Comparison of ENCODE assay signal across 8 cellular contexts in the genomic region with DNA sequence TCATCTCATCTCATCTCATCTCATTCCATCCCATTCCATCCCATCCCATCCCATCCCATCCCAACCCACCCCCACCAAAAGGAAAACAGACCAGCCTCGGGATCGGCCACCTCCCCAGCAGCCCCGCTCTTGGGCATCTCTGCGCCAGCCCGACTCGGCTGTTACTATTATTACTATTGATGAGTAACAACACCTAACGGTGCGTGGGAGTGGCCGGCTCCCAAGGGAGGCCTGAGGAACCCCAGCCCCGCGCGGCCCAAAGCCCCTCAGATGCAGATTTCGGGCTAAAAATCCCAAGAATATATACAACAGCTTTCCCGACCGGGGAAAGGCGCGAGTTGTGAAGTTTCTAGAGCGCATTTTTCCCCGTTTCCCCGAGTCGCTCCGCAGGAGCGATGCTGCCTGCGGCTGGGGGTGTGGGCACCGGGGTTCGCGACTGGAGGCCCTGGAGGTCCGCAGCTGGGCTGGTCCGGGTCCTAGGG. TPM values are rescaled to one million over a fixed set of nuclear protein-coding genes. Genes with fewer than 3 reads are reported as not detected.
DNase-seq lines count a peak whose midpoint lies in the region; ATAC-seq and TF ChIP-seq lines count a peak whose summit lies in the region.

No MANE protein-coding gene starts in this region.

- peaks cover 12% of the 10 kb centered on the region for H3K27me3 Mint-ChIP-seq in activated T-helper 2 cell treated with anti-CD3 and anti-CD28 coated beads, Interferon-gamma antibody, Interleukin-2, Interleukin-4, amounts not matched to agents 10 μg/mL and 5 μg/mL and 100 μg/mL, durations not matched to agents 14 hours and 24 hours and 36 hours (ENCODE audit: low read depth)

- no peak for TF ChIP-seq RAD21 in Ishikawa (IDR thresholded peaks at IDR 0.05; ENCODE audit: low read depth)

- peak overlapping the region; percentile 62 to 90 (median 83) for H3K4me3 ChIP-seq in skin epidermis

- peak; percentile 41 for ATAC-seq in GM21529 (IDR thresholded peaks at IDR 0.05; ENCODE audit: unreplicated experiment)

- no peaks in the 10 kb centered on the region for H3K9me3 Mint-ChIP-seq in activated T-helper 2 cell treated with anti-CD3 and anti-CD28 coated beads, Interferon-gamma antibody, Interleukin-2, Interleukin-4, amounts not matched to agents 10 μg/mL and 5 μg/mL and 100 μg/mL, durations not matched to agents 14 hours and 24 hours and 36 hours

- peaks cover 6% of the 10 kb centered on the region for H3K36me3 Mint-ChIP-seq in activated T-helper 2 cell treated with anti-CD3 and anti-CD28 coated beads, Interferon-gamma antibody, Interleukin-2, Interleukin-4, amounts not matched to agents 10 μg/mL and 5 μg/mL and 100 μg/mL, durations not matched to agents 14 hours and 24 hours and 36 hours (ENCODE audit: low read depth)

- peak overlapping the region; percentile 89 for H3K4me3 Mint-ChIP-seq in activated T-helper 2 cell treated with anti-CD3 and anti-CD28 coated beads, Interferon-gamma antibody, Interleukin-2, Interleukin-4, amounts not matched to agents 10 μg/mL and 5 μg/mL and 100 μg/mL, durations not matched to agents 14 hours and 24 hours and 36 hours (ENCODE audit: low read depth)

- H3K27ac Mint-ChIP-seq in activated T-helper 2 cell treated with anti-CD3 and anti-CD28 coated beads, Interferon-gamma antibody, Interleukin-2, Interleukin-4, amounts not matched to agents 10 μg/mL and 5 μg/mL and 100 μg/mL, durations not matched to agents 14 hours and 24 hours and 36 hours = peak overlapping the region; percentile 77

- DNase-seq in GM10266 (ENCODE audit: extremely low spot score) (peak; percentile 49), hepatic stellate cell (ENCODE audit: low spot score) (peak; percentile 34), NOMO-1 treated with DMSO at 0.1 percent for 48 hours (lab: John Stamatoyannopoulos, UW; ENCODE audit: unreplicated experiment) (no peak), COLO829 (ENCODE audit: low spot score) (no peak)
- DNase-seq in activated T-helper 2 cell treated with anti-CD3 and anti-CD28 coated beads, Interferon-gamma antibody, Interleukin-2, Interleukin-4, amounts not matched to agents 10 μg/mL and 5 μg/mL and 100 μg/mL, durations not matched to agents 14 hours and 24 hours and 36 hours (ENCODE audit: low spot score) = no peak

- no peak for TF ChIP-seq EP300 in Ishikawa (IDR thresholded peaks at IDR 0.05; ENCODE audit: borderline replicate concordance)

- intact Hi-C loops in activated T-helper 2 cell treated with anti-CD3 and anti-CD28 coated beads, Interferon-gamma antibody, Interleukin-2, Interleukin-4, amounts not matched to agents 10 μg/mL and 5 μg/mL and 100 μg/mL, durations not matched to agents 14 hours and 24 hours and 36 hours (cut with micrococcal nuclease) = loop anchor here (5.0 to 10.0 kb wide), 2 partner anchors 464 to 1718 kb away; partner anchors contain the start of genes EID3, NUP37 and PARPBP

- no peak for TF ChIP-seq CTCF in GM10266 (IDR thresholded peaks at IDR 0.05; ENCODE audit: control insufficient read depth, insufficient read depth, low read depth, missing control alignments)

- H3K4me1 Mint-ChIP-seq in activated T-helper 2 cell treated with anti-CD3 and anti-CD28 coated beads, Interferon-gamma antibody, Interleukin-2, Interleukin-4, amounts not matched to agents 10 μg/mL and 5 μg/mL and 100 μg/mL, durations not matched to agents 14 hours and 24 hours and 36 hours (ENCODE audit: low read depth) = peaks cover 18% of the 10 kb centered on the region

- peak overlapping the region in 15 of 21 experiments; percentile 7 to 83 (median 53) for H3K27ac ChIP-seq in skin epidermis

TF ChIP-seq in Ishikawa, 13 proteins besides CTCF, POLR2A, EP300 and RAD21:
- TF ChIP-seq EGR1 (IDR thresholded peaks at IDR 0.05) (0 out of 2 replicates have a peak, but pooled peaks have one; percentile 19), TCF12 (IDR thresholded peaks at IDR 0.05; ENCODE audit: low read depth) (0 out of 2 replicates have a peak, but pooled peaks have one; percentile 4), YY1 (IDR thresholded peaks at IDR 0.05; ENCODE audit: low read depth) (no peak)

RNA-seq across cellular contexts. Expression of gene NT5DC3, which starts 0.6 kb away (rescaled TPM):
- total RNA-seq in activated T-helper 2 cell treated with anti-CD3 and anti-CD28 coated beads, Interferon-gamma antibody, Interleukin-2, Interleukin-4, amounts not matched to agents 10 μg/mL and 5 μg/mL and 100 μg/mL, durations not matched to agents 14 hours and 24 hours and 36 hours = 10.9 and 12.0 TPM in 2 replicates

Comparison
In these comparisons a context has a peak if more than half of its experiments do, and no peak if none do; other contexts are left out.
1. DNase-seq: peak in GM10266 (single experiment) and hepatic stellate cell (single experiment); none in activated T-helper 2 cell treated with anti-CD3 and anti-CD28 coated beads, Interferon-gamma antibody, Interleukin-2, Interleukin-4, amounts not matched to agents 10 μg/mL and 5 μg/mL and 100 μg/mL, durations not matched to agents 14 hours and 24 hours and 36 hours (single experiment), NOMO-1 treated with DMSO at 0.1 percent for 48 hours (single experiment) and COLO829 (single experiment).